Comparison of ENCODE assay signal across 19 cellular contexts in the genomic region with DNA sequence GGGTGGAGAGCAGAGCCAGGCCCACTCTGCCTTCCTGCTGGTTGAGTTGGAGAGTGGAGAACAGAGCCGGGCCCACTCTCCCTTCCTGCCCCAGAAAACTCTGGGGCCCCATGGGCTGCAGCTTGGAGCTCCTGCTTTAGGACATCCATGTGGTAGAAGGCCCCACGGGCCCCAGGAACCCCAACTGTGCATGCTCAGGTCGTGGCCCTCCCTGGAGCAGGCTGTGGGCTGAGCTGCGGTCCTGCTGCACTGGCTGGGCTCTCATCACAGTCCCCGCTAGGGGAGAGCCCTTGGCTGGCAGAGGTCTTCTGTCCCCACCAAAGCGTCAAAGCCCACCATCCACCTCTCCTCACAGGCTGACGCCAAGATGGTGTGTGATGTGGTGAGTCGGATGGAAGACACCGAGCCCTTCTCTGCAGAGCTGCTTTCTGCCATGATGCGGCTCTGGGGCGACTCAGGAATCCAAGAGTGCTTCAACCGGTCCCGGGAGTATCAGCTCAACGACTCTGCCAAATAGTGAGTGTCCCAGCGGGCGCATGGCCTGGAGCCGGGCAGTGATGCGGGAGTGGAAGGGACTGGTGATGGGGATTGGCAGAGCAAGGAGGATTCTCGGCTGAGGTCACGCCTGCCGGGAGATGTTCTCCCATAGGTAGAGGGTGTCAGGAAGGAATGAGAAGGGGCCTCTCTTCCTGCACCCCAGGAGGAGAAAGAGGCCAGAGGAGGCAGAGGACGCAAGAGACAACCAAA.
"Had no signal": no experiment of that assay in that cellular context is flagged by ENCODE, and none has a peak within 500 bp of the region (broad histone marks: within the 10 kb centered on the region; RNA-seq: fewer than 3 reads in every experiment).

No MANE protein-coding gene starts in this region.

- H3K9me3 ChIP-seq: colonic mucosa, suprapubic skin, tibial artery, upper lobe of left lung, uterus had no signal

- H3K4me3 Mint-ChIP-seq: endodermal cell, nephron had no signal

- H3K9me3 Mint-ChIP-seq: endodermal cell, naive B cell, nephron had no signal

- H3K27me3 Mint-ChIP-seq: naive B cell had no signal

- H3K4me1 ChIP-seq: colonic mucosa, tibial artery, upper lobe of left lung, uterus had no signal

- DNase-seq: colonic mucosa; dermis blood vessel endothelial cell; effector CD4-positive, alpha-beta T cell; endodermal cell; erythroblast; foreskin keratinocyte; kidney; mesendoderm; naive B cell; posterior cingulate gyrus; small intestine; stimulated activated CD4-positive, alpha-beta T cell treated with anti-CD3 and anti-CD28 coated beads, Interleukin-12 subunit alpha, Interleukin-12 subunit beta, amount 100 ng/mL, for 4 hours; stimulated activated naive CD4-positive, alpha-beta T cell; tibial artery; upper lobe of left lung; uterus had no signal

- H3K27ac ChIP-seq: colonic mucosa, foreskin keratinocyte, hepatocyte, suprapubic skin, tibial artery, upper lobe of left lung, uterus had no signal

- H3K27ac Mint-ChIP-seq: endodermal cell, nephron had no signal

- H3K27me3 ChIP-seq: colonic mucosa, foreskin keratinocyte, hepatocyte, suprapubic skin, tibial artery, upper lobe of left lung, uterus had no signal

- H3K36me3 ChIP-seq: colonic mucosa, suprapubic skin, tibial artery, upper lobe of left lung, uterus had no signal

- H3K4me1 Mint-ChIP-seq: endodermal cell, naive B cell, nephron had no signal

- ATAC-seq: foreskin keratinocyte had no signal

- H3K4me3 ChIP-seq: colonic mucosa, hepatocyte, suprapubic skin, tibial artery, upper lobe of left lung, uterus had no signal

- H3K36me3 Mint-ChIP-seq: naive B cell had no signal
